Comparison of ENCODE assay signal across 12 cellular contexts in the genomic region with DNA sequence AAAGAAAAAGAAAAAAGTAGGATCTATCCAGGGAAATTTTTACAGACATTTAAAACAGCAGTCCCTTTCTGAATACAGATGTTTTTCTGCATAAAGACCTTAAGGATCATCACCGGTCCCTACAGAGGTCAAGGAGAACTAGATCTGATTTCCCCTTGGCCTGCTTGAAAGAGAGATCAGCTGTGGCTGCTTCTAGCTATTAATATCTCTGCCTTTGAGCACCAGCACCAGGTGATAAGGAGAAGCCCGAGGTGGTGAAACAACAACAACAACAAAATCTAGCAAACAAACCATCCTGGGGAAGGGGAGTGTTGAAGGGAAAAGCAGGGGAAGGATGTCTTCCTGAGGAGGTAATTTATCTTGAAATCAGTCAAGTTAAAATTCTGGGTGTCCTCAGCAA. TPM values are rescaled to one million over a fixed set of nuclear protein-coding genes. Genes with fewer than 3 reads are reported as not detected.
DNase-seq lines count a peak whose midpoint lies in the region; ATAC-seq, FAIRE-seq and TF ChIP-seq lines count a peak whose summit lies in the region.
"Had no signal": no experiment of that assay in that cellular context is flagged by ENCODE, and none has a peak within 500 bp of the region (broad histone marks: within the 10 kb centered on the region; RNA-seq: fewer than 3 reads in every experiment).

No MANE protein-coding gene starts in this region.

- peak; percentile 37 for ATAC-seq in GM18498 (IDR thresholded peaks at IDR 0.05; ENCODE audit: unreplicated experiment)
- peak; percentile 28 for ATAC-seq in GM19463 (IDR thresholded peaks at IDR 0.05; ENCODE audit: unreplicated experiment)
- peak; percentile 24 for ATAC-seq in HG02973 (IDR thresholded peaks at IDR 0.05; ENCODE audit: unreplicated experiment)

- no peak for TF ChIP-seq POLR2A in suprapubic skin (IDR thresholded peaks at IDR 0.05)

- H3K36me3 ChIP-seq in suprapubic skin, result no peaks in the 10 kb centered on the region

- no peak for DNase-seq in RWPE1 (ENCODE audit: low spot score)
- DNase-seq in NCI-H1694 treated with DMSO at 0.1 percent for 48 hours (lab: John Stamatoyannopoulos, UW), result no peak
- no peak for DNase-seq in suprapubic skin (ENCODE audit: low spot score in 2 of 2)
- no peak for DNase-seq in HEK293T (ENCODE audit: extremely low spot score)
- no peak for DNase-seq in urothelium cell line (ENCODE audit: low spot score)
- DNase-seq: activated CD4-positive, alpha-beta T cell treated with anti-CD3 and anti-CD28 coated beads for 4 hours; NCI-H526 had no signal

- CTCF ChIA-PET in RWPE1 (lab: Yijun Ruan, JAX), result no interaction called here
- CTCF ChIA-PET in HEK293T (lab: Yijun Ruan, JAX), result interaction anchor here (0.6 kb wide), 1 partner anchor 312 kb away, joined by 3 read pairs; no protein-coding TSS in a partner anchor

- FAIRE-seq in urothelium cell line (lab: Jason Lieb, UNC), result no peak

- H3K4me3 ChIP-seq in suprapubic skin, result no peak overlapping the region
- H3K4me3 ChIP-seq: SK-N-MC had no signal

- peaks cover 37% of the 10 kb centered on the region for H3K4me1 ChIP-seq in suprapubic skin

- no peak for TF ChIP-seq EP300 in suprapubic skin (IDR thresholded peaks at IDR 0.05)

- H3K27ac ChIP-seq in RWPE1 (peak overlapping the region; percentile 85), suprapubic skin (no peak overlapping the region)
- H3K27ac ChIP-seq: SK-N-MC had no signal

- no peaks in the 10 kb centered on the region for H3K9me3 ChIP-seq in suprapubic skin

- TF ChIP-seq CTCF in RWPE1 (conservative IDR thresholded peaks at IDR 0.05; ENCODE audit: low read depth), result no peak
- TF ChIP-seq CTCF in suprapubic skin (IDR thresholded peaks at IDR 0.05), result no peak

- no peaks in the 10 kb centered on the region for H3K27me3 ChIP-seq in suprapubic skin

- 62% methylated on average over 2 of the region's 2 CpGs for WGBS in suprapubic skin

- POLR2A ChIA-PET in RWPE1 (lab: Yijun Ruan, JAX; ENCODE audit: low non-redundant PET) (no interaction called here), HEK293T (lab: Yijun Ruan, JAX) (no interaction called here)

TF ChIP-seq in HEK293T, 16 proteins besides CTCF, POLR2A, EP300 and RAD21:
- TF ChIP-seq FOXM1 (IDR thresholded peaks at IDR 0.05; ENCODE audit: borderline replicate concordance) (no peak), CTBP1 (IDR thresholded peaks at IDR 0.05; ENCODE audit: borderline replicate concordance) (no peak), FOXA1 (IDR thresholded peaks at IDR 0.05) (no peak), ELF4 (IDR thresholded peaks at IDR 0.05) (no peak), ZNF384 (IDR thresholded peaks at IDR 0.05) (no peak)

RNA-seq across cellular contexts. Expression of gene ZNF366, which starts 42.1 kb away (rescaled TPM):
- total RNA-seq in suprapubic skin, result 1 to 10 TPM in 2 of 4 donors, under 1 TPM in 2; 0.38 to 3.8 (median 2.1) TPM
- total RNA-seq: chondrocyte had no signal
